In genomic region chr3:124558898-124559649, GRCh38 we compare ENCODE assay signal across 8 cellular contexts.
DNase-seq lines count a peak whose midpoint lies in the region; ATAC-seq and TF ChIP-seq lines count a peak whose summit lies in the region.

No MANE protein-coding gene starts in this region.

- no peaks in the 10 kb centered on the region for H3K36me3 ChIP-seq in MM.1S (replicated peaks; ENCODE audit: insufficient read depth, low read length)

- H3K9ac ChIP-seq in MM.1S (ENCODE audit: low read length): no peak overlapping the region

- H3K9me2 ChIP-seq in MM.1S (replicated peaks; ENCODE audit: insufficient read depth, low read length): no peaks in the 10 kb centered on the region

- ATAC-seq in HG03442 (IDR thresholded peaks at IDR 0.05; ENCODE audit: unreplicated experiment): no peak
- ATAC-seq in GM18858 (IDR thresholded peaks at IDR 0.05; ENCODE audit: unreplicated experiment): no peak
- ATAC-seq in GM21526 (IDR thresholded peaks at IDR 0.05; ENCODE audit: low FRiP score, unreplicated experiment): no peak

- H3K4me3 ChIP-seq in MM.1S (ENCODE audit: low read length): no peak overlapping the region

- no peak for TF ChIP-seq CTCF in MM.1S (IDR thresholded peaks at IDR 0.05; ENCODE audit: low read length)

- in situ Hi-C loops in G401 (cut with HindIII; ENCODE audit: low sequenced_read_pairs): loop anchor here (25.0 kb wide), 1 partner anchor 103 kb away; no protein-coding TSS in a partner anchor

- no peak overlapping the region for H3K27ac ChIP-seq in MM.1S (ENCODE audit: low read length)

- DNase-seq in G401 (ENCODE audit: low spot score): peak; percentile 62
- DNase-seq in NCI-H446 treated with DMSO at 0.1 percent for 48 hours (lab: John Stamatoyannopoulos, UW): peak; percentile 95
- DNase-seq in dermis blood vessel endothelial cell: peak; percentile 94
- peak; percentile 88 for DNase-seq in mesenteric fat pad (ENCODE audit: low spot score)
- no peak for DNase-seq in MM.1S

- H3K27me3 ChIP-seq in MM.1S (replicated peaks; ENCODE audit: insufficient read depth, low read length): no peaks in the 10 kb centered on the region

- H4K20me1 ChIP-seq in MM.1S (ENCODE audit: insufficient read depth, low read length): no peaks in the 10 kb centered on the region

- no peaks in the 10 kb centered on the region for H3K79me2 ChIP-seq in MM.1S (ENCODE audit: low read length)

- no peaks in the 10 kb centered on the region for H3K9me3 ChIP-seq in MM.1S (replicated peaks; ENCODE audit: insufficient read depth, low read length)

- H3F3A ChIP-seq in MM.1S (ENCODE audit: insufficient read depth, low read length): no peaks in the 10 kb centered on the region

- no peak overlapping the region for H3K4me2 ChIP-seq in MM.1S (ENCODE audit: low read depth, low read length)

- no peak overlapping the region for H2AFZ ChIP-seq in MM.1S (ENCODE audit: low read length)

- H3K4me1 ChIP-seq in MM.1S (ENCODE audit: low read length): no peaks in the 10 kb centered on the region
